ENCODE assay signal across 14 cellular contexts in the genomic region with DNA sequence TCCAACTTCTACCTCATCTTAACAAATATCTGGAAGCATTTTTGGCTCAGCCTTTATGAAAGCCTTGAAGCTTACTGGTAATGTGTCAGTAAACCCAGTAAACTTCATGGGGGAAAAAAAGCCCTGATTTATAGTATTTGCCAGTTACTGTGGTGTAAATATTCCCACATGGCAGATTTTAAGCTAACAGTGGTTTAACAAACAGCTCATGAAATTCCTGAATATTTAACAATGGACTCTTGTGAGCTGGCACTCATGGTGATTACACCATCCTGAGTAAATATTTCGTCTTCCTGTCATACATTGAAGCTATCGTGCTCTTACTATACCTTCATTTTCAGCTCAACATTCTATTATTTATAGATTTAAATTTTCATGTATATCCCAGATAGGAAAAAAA. TPM values are rescaled to one million over a fixed set of nuclear protein-coding genes. Genes with fewer than 3 reads are reported as not detected.
A peak's percentile ranks its signal among the peaks of the same experiment; 100 is the strongest.
DNase-seq lines count a peak whose midpoint lies in the region; ATAC-seq and TF ChIP-seq lines count a peak whose summit lies in the region.
"Had no signal": no experiment of that assay in that cellular context is flagged by ENCODE, and none has a peak within 500 bp of the region (broad histone marks: within the 10 kb centered on the region; RNA-seq: fewer than 3 reads in every experiment).

No MANE protein-coding gene starts in this region.

- H3K9me3 ChIP-seq in H9 (ENCODE audit: control insufficient read depth, low read depth, low read length): no peaks in the 10 kb centered on the region
- H3K9me3 ChIP-seq: spleen had no signal

- no peak overlapping the region for H3T11ph ChIP-seq in H9 (ENCODE audit: low read length)

- no CpG with 5 or more reads among the region's 2 CpGs for WGBS in H9 (ENCODE audit: extremely low coverage, insufficient read length, low lambda C conversion rate)

- H3K23me2 ChIP-seq in H9 (ENCODE audit: insufficient read length, low read depth, low read length, poor library complexity, severe bottlenecking): no peaks in the 10 kb centered on the region

- H4K8ac ChIP-seq in H9 (replicated peaks; ENCODE audit: insufficient read length, low read depth, low read length): no peak overlapping the region

- H3K4me3 Mint-ChIP-seq in H9: no peak overlapping the region
- H3K4me3 Mint-ChIP-seq: CD8-positive, alpha-beta memory T cell had no signal

- H3K27me3 ChIP-seq in H9 (ENCODE audit: insufficient read depth, low read length): no peaks in the 10 kb centered on the region
- H3K27me3 ChIP-seq: spleen had no signal

- H3K18ac ChIP-seq in H9 (ENCODE audit: insufficient read length, low read depth, low read length): no peak overlapping the region

- H3K9me3 Mint-ChIP-seq in H9: no peaks in the 10 kb centered on the region
- H3K9me3 Mint-ChIP-seq: CD8-positive, alpha-beta memory T cell had no signal

- no peaks in the 10 kb centered on the region for H3K4me1 ChIP-seq in H9 (ENCODE audit: insufficient read depth, low read length)
- H3K4me1 ChIP-seq: spleen had no signal

- H2BK5ac ChIP-seq in H9 (ENCODE audit: insufficient read length, low read length): no peak overlapping the region

- H3K9ac ChIP-seq in H9 (ENCODE audit: extremely low read depth, insufficient read length, low read length): no peak overlapping the region

- H2BK120ac ChIP-seq in H9 (ENCODE audit: low read depth, low read length, poor library complexity, severe bottlenecking): no peak overlapping the region

- no peaks in the 10 kb centered on the region for H3K79me1 ChIP-seq in H9 (ENCODE audit: insufficient read depth, low read depth, low read length, poor library complexity, severe bottlenecking)

- no peak overlapping the region for H4K5ac ChIP-seq in H9 (ENCODE audit: insufficient read length, low read depth, low read length)

- H3K4me1 Mint-ChIP-seq in H9: peaks cover 8% of the 10 kb centered on the region in 2 experiments
- H3K4me1 Mint-ChIP-seq: CD8-positive, alpha-beta memory T cell had no signal

- H3K27me3 Mint-ChIP-seq in H9 (ENCODE audit: low read depth): no peaks in the 10 kb centered on the region
- H3K27me3 Mint-ChIP-seq: CD8-positive, alpha-beta memory T cell had no signal

- no peak overlapping the region for H2AK5ac ChIP-seq in H9 (ENCODE audit: insufficient read length, low read length)

- no peak overlapping the region for H2BK15ac ChIP-seq in H9 (ENCODE audit: low read depth, low read length)

- TF ChIP-seq CTCF in H9 (conservative IDR thresholded peaks at IDR 0.05): no peak

- no peak overlapping the region for H3K4me2 ChIP-seq in H9 (ENCODE audit: insufficient read depth, insufficient read length, low read length)

- H3K4ac ChIP-seq in H9 (ENCODE audit: low read depth, low read length): no peak overlapping the region

- H3K27ac ChIP-seq in H9 (ENCODE audit: insufficient read length, low read depth, low read length): no peak overlapping the region
- H3K27ac ChIP-seq: spleen had no signal

- peaks cover 3 to 24% (median 7%) of the 10 kb centered on the region in 3 experiments; a peak in 5 of 7 replicates for H3K36me3 Mint-ChIP-seq in H9 (ENCODE audit: insufficient read depth in 1 of 3, low read depth in 3 of 3)

- H2AFZ ChIP-seq in H9 (ENCODE audit: low read length): no peak overlapping the region

- H4K20me1 ChIP-seq in H9 (ENCODE audit: control insufficient read depth, insufficient read depth, insufficient read length): no peaks in the 10 kb centered on the region

- H2BK12ac ChIP-seq in H9 (ENCODE audit: insufficient read length, low read depth, low read length): no peak overlapping the region

- DNase-seq in H9 (no peak), NCI-H226 (peak; percentile 28), dermis blood vessel endothelial cell (peak; percentile 28), lung microvascular endothelial cell (ENCODE audit: low read depth in 2 of 2) (peak; percentile 14 to 46), middle frontal gyrus (ENCODE audit: extremely low spot score, low spot score) (no peak), NCI-H82 (lab: John Stamatoyannopoulos, UW) (no peak)
- DNase-seq: caudate nucleus; CD8-positive, alpha-beta memory T cell; NCI-H1417 treated with DMSO at 0.1 percent for 48 hours; spleen had no signal

- no peak overlapping the region for H2BK20ac ChIP-seq in H9 (ENCODE audit: low read depth, low read length, poor library complexity, severe bottlenecking)

- no peaks in the 10 kb centered on the region for H3K79me2 ChIP-seq in H9 (ENCODE audit: insufficient read depth, low read length)

- no peak for ATAC-seq in HG03354 (IDR thresholded peaks at IDR 0.05; ENCODE audit: poor library complexity, severe bottlenecking, unreplicated experiment)

- H4K91ac ChIP-seq in H9 (ENCODE audit: insufficient read length, low read depth, low read length): no peak overlapping the region

- peak overlapping the region; percentile 7 to 41 (median 11); a peak in 4 of 7 replicates for H3K27ac Mint-ChIP-seq in H9
- H3K27ac Mint-ChIP-seq: CD8-positive, alpha-beta memory T cell had no signal

- H3K14ac ChIP-seq in H9 (ENCODE audit: insufficient read depth, low read length): no peak overlapping the region

- no peak overlapping the region for H3K56ac ChIP-seq in H9 (ENCODE audit: insufficient read length, low read depth, low read length)

- H3K23ac ChIP-seq in H9 (ENCODE audit: insufficient read length, low read depth, low read length): no peak overlapping the region

RNA-seq across cellular contexts. Expression of gene ACOT12, which starts 57.0 kb away (rescaled TPM):
- not detected in 2 replicates for total RNA-seq in H9 (2021)
- 0.37 TPM in 1 of 2 replicates, not detected in the other for total RNA-seq in dermis blood vessel endothelial cell
- not detected in 2 replicates for total RNA-seq in lung microvascular endothelial cell
- total RNA-seq: activated CD8-positive, alpha-beta memory T cell treated with anti-CD3 and anti-CD28 coated beads for 36 hours; CD8-positive, alpha-beta memory T cell; omental fat pad; spleen; subcutaneous adipose tissue had no signal

Comparison
In these comparisons a context has a peak if more than half of its experiments do, and no peak if none do; other contexts are left out.
1. DNase-seq: peak in NCI-H226 (single experiment), dermis blood vessel endothelial cell (single experiment) and lung microvascular endothelial cell (2 of 2); none in H9 (single experiment), middle frontal gyrus (single experiment) and NCI-H82 (single experiment).